Comparison of ENCODE assay signal across 1 cellular context in genomic region chr11:68816917-68817419, GRCh38.
TF ChIP-seq lines count a peak whose summit lies in the region.

No MANE protein-coding gene starts in this region.

TF ChIP-seq in H1, 55 proteins besides CTCF, POLR2A, EP300 and RAD21:
- no peak for TF ChIP-seq TAF7 (optimal IDR thresholded peaks at IDR 0.05; ENCODE audit: borderline replicate concordance, low read depth, low read length)
- TF ChIP-seq RBBP5 (IDR thresholded peaks at IDR 0.05; ENCODE audit: borderline replicate concordance, low read depth, low read length): no peak
- no peak for TF ChIP-seq KDM5A (IDR thresholded peaks at IDR 0.05; ENCODE audit: low read length)
- TF ChIP-seq SIX5 (IDR thresholded peaks at IDR 0.05; ENCODE audit: low read depth, low read length): no peak
- TF ChIP-seq TAF1 (IDR thresholded peaks at IDR 0.05; ENCODE audit: low read depth, low read length): no peak
- TF ChIP-seq TCF12 (IDR thresholded peaks at IDR 0.05; ENCODE audit: low read depth, low read length): no peak
- TF ChIP-seq RXRA (IDR thresholded peaks at IDR 0.05; ENCODE audit: insufficient read depth, low read depth, low read length): no peak
- TF ChIP-seq SAP30 (IDR thresholded peaks at IDR 0.05; ENCODE audit: insufficient read depth, insufficient replicate concordance, low read length): no peak
- TF ChIP-seq SP4 (IDR thresholded peaks at IDR 0.05; ENCODE audit: low read length): no peak
- TF ChIP-seq KDM4A (IDR thresholded peaks at IDR 0.05; ENCODE audit: low read depth, low read length, severe bottlenecking): no peak
- TF ChIP-seq SP1 (IDR thresholded peaks at IDR 0.05; ENCODE audit: low read depth, low read length): no peak
- TF ChIP-seq JUN (IDR thresholded peaks at IDR 0.05; ENCODE audit: low read depth, low read length): no peak
